Comparison of ENCODE assay signal across 11 cellular contexts in genomic region chr11:34395916-34396555, GRCh38. TPM values are rescaled to one million over a fixed set of nuclear protein-coding genes. Genes with fewer than 3 reads are reported as not detected.
DNase-seq lines count a peak whose midpoint lies in the region; ATAC-seq lines count a peak whose summit lies in the region.
"Had no signal": no experiment of that assay in that cellular context is flagged by ENCODE, and none has a peak within 500 bp of the region (broad histone marks: within the 10 kb centered on the region; RNA-seq: fewer than 3 reads in every experiment).

No MANE protein-coding gene starts in this region.

- peak; percentile 74 for DNase-seq in EL
- DNase-seq in NCI-H226 = peak; percentile 24
- DNase-seq in dermis blood vessel endothelial cell = peak; percentile 14
- DNase-seq in pulmonary artery endothelial cell (ENCODE audit: low read depth, low spot score) = peak; percentile 19
- no peak for DNase-seq in SHP77 (lab: John Stamatoyannopoulos, UW)
- DNase-seq in ACHN = no peak
- DNase-seq: activated T-cell treated with anti-CD3 and anti-CD28 coated beads, Interleukin-2, amount 50 U/mL, for 1 hour; DMS 273 treated with DMSO at 0.1 percent for 48 hours; left cardiac atrium; NCI-H1930 had no signal

- in situ Hi-C loops in ACHN (cut with HindIII; ENCODE audit: low pct_ligation_motif_present, low pct_unique_long_range_greater_than_20kb, low sequenced_read_pairs) = no loop called here

- ATAC-seq in HG03095 (IDR thresholded peaks at IDR 0.05; ENCODE audit: unreplicated experiment) = no peak
- ATAC-seq: left cardiac atrium had no signal

RNA-seq across cellular contexts. Expression of gene ABTB2, which starts 38.2 kb away (rescaled TPM):
- total RNA-seq in dermis blood vessel endothelial cell = 0.23 and 0.34 TPM in 2 replicates
- 0.07 and 0.25 TPM in 2 replicates for total RNA-seq in pulmonary artery endothelial cell

RNA-seq across cellular contexts. Expression of gene CAT, which starts 42.7 kb away (rescaled TPM):
- total RNA-seq in dermis blood vessel endothelial cell = 60.9 and 83.6 TPM in 2 replicates
- 45.9 and 58.4 TPM in 2 replicates for total RNA-seq in pulmonary artery endothelial cell

Comparison
In these comparisons a context has a peak if more than half of its experiments do, and no peak if none do; other contexts are left out.
1. DNase-seq: peak in EL (single experiment), NCI-H226 (single experiment), dermis blood vessel endothelial cell (single experiment) and pulmonary artery endothelial cell (single experiment); none in SHP77 (0 of 2) and ACHN (single experiment).